15 cellular contexts compared by ENCODE assay signal in the genomic region with DNA sequence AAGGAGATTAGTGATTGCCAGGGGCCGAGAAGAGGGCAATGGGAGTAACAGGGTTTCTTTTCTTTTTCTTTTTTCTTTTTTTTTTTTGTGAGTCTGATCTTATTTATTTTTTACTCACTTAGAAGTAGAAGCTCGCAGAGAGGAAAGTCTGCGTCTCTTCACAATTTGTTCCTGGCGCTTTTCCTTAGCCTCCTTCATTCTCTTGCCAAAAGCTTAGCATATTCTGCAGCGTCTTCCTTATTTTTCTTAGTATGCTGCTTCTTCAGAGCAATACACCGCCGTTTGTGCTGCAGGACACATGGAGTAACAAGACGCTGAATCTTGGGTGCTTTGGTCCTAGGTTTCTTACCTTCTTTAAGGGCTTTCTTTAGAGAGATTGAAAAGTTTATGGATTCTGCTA. TPM values are rescaled to one million over a fixed set of nuclear protein-coding genes. Genes with fewer than 3 reads are reported as not detected.
DNase-seq lines count a peak whose midpoint lies in the region; ATAC-seq and TF ChIP-seq lines count a peak whose summit lies in the region.
"Had no signal": no experiment of that assay in that cellular context is flagged by ENCODE, and none has a peak within 500 bp of the region (broad histone marks: within the 10 kb centered on the region; RNA-seq: fewer than 3 reads in every experiment).

No MANE protein-coding gene starts in this region.

- peak overlapping the region in 1 of 2 donors; percentile 62 for H3K27ac ChIP-seq in testis

- no peak for DNase-seq in Caco-2
- DNase-seq in fibroblast of the aortic adventitia (ENCODE audit: low read depth) = peak; percentile 38
- DNase-seq in mucosa of gallbladder (ENCODE audit: low spot score) = peak; percentile 28
- peak; percentile 52 for DNase-seq in testis
- DNase-seq in MV-4-11 (lab: John Stamatoyannopoulos, UW) = no peak
- DNase-seq in activated CD8-positive, alpha-beta T cell treated with anti-CD3 and anti-CD28 coated beads for 36 hours = no peak
- DNase-seq in H4 (ENCODE audit: low spot score) = no peak
- DNase-seq: BE2C; CD4-positive, alpha-beta memory T cell; DMS153; DMS79 treated with DMSO at 0.1 percent for 48 hours; EL; GDM1 had no signal

- POLR2A ChIA-PET in Caco-2 (lab: Charles Lee) = no interaction called here
- POLR2A ChIA-PET in activated CD8-positive, alpha-beta T cell treated with anti-CD3 and anti-CD28 coated beads for 36 hours (lab: Charles Lee) = interaction anchor here (0.6 kb wide), 1 partner anchor 16 kb away, joined by 3 read pairs; no protein-coding TSS in a partner anchor

- H3K27me3 Mint-ChIP-seq in Caco-2 (ENCODE audit: insufficient read depth, unreplicated experiment) = no peaks in the 10 kb centered on the region
- H3K27me3 Mint-ChIP-seq in activated CD8-positive, alpha-beta T cell treated with anti-CD3 and anti-CD28 coated beads for 36 hours = no peaks in the 10 kb centered on the region
- H3K27me3 Mint-ChIP-seq: CD4-positive, alpha-beta memory T cell had no signal

- H3K27ac Mint-ChIP-seq in Caco-2 (ENCODE audit: unreplicated experiment) = peak overlapping the region; percentile 42
- H3K27ac Mint-ChIP-seq in activated CD8-positive, alpha-beta T cell treated with anti-CD3 and anti-CD28 coated beads for 36 hours = no peak overlapping the region
- H3K27ac Mint-ChIP-seq: CD4-positive, alpha-beta memory T cell had no signal

- peaks cover 13% of the 10 kb centered on the region for H3K4me1 Mint-ChIP-seq in Caco-2 (ENCODE audit: low read depth, unreplicated experiment)
- H3K4me1 Mint-ChIP-seq in activated CD8-positive, alpha-beta T cell treated with anti-CD3 and anti-CD28 coated beads for 36 hours (ENCODE audit: low read depth) = peaks cover 4% of the 10 kb centered on the region
- H3K4me1 Mint-ChIP-seq: CD4-positive, alpha-beta memory T cell had no signal

- no peaks in the 10 kb centered on the region for H3K9me3 Mint-ChIP-seq in Caco-2 (ENCODE audit: unreplicated experiment)
- H3K9me3 Mint-ChIP-seq in activated CD8-positive, alpha-beta T cell treated with anti-CD3 and anti-CD28 coated beads for 36 hours = no peaks in the 10 kb centered on the region
- H3K9me3 Mint-ChIP-seq: CD4-positive, alpha-beta memory T cell had no signal

- 38 to 42% methylated on average over 8 of the region's 8 CpGs for WGBS in testis, 2 donors

- intact Hi-C loops in Caco-2 (cut with micrococcal nuclease; ENCODE audit: unreplicated experiment) (loop anchor here (5.0 kb wide), 1 partner anchor 67 kb away; no protein-coding TSS in a partner anchor), testis (cut with DNase I; ENCODE audit: low total_unique reads) (no loop called here)
- intact Hi-C loops in activated CD8-positive, alpha-beta T cell treated with anti-CD3 and anti-CD28 coated beads for 36 hours (cut with micrococcal nuclease) = no loop called here

- no peak for ATAC-seq in activated CD8-positive, alpha-beta T cell treated with anti-CD3 and anti-CD28 coated beads for 36 hours
- ATAC-seq: HCT116, HepG2 had no signal

- H3K27me3 ChIP-seq in Caco-2 (replicated peaks; ENCODE audit: control insufficient read depth, insufficient read depth, low read length) (no peaks in the 10 kb centered on the region), testis (no peaks in the 10 kb centered on the region)
- H3K27me3 ChIP-seq: BE2C had no signal

- H3K36me3 Mint-ChIP-seq in Caco-2 (ENCODE audit: insufficient read depth, unreplicated experiment) = peaks cover 6% of the 10 kb centered on the region
- H3K36me3 Mint-ChIP-seq in activated CD8-positive, alpha-beta T cell treated with anti-CD3 and anti-CD28 coated beads for 36 hours (ENCODE audit: low read depth) = no peaks in the 10 kb centered on the region
- H3K36me3 Mint-ChIP-seq: CD4-positive, alpha-beta memory T cell had no signal

- CTCF ChIA-PET in Caco-2 (lab: Charles Lee) = no interaction called here
- CTCF ChIA-PET in activated CD8-positive, alpha-beta T cell treated with anti-CD3 and anti-CD28 coated beads for 36 hours (lab: Charles Lee) = no interaction called here

- BruUV-seq in Caco-2 (replicated peaks; lab: Mats Ljungman, UMichigan) = no TSS peak

- no peak overlapping the region for H3K4me3 Mint-ChIP-seq in Caco-2 (ENCODE audit: unreplicated experiment)
- H3K4me3 Mint-ChIP-seq in activated CD8-positive, alpha-beta T cell treated with anti-CD3 and anti-CD28 coated beads for 36 hours = no peak overlapping the region
- H3K4me3 Mint-ChIP-seq: CD4-positive, alpha-beta memory T cell had no signal

- no peak for TF ChIP-seq POLR2A in testis (IDR thresholded peaks at IDR 0.05)

- H3K4me3 ChIP-seq in Caco-2 (ENCODE audit: low read depth, low read length) (no peak overlapping the region), fibroblast of the aortic adventitia (ENCODE audit: low read depth, low read length) (no peak overlapping the region), testis (no peak overlapping the region)

- H3K36me3 ChIP-seq in Caco-2 (ENCODE audit: control insufficient read depth, insufficient read depth, low read length) = no peaks in the 10 kb centered on the region
- no peaks in the 10 kb centered on the region for H3K36me3 ChIP-seq in testis (ENCODE audit: low read depth, missing control alignments)
- H3K36me3 ChIP-seq: BE2C had no signal

- TF ChIP-seq CTCF in Caco-2 (IDR thresholded peaks at IDR 0.05; ENCODE audit: insufficient read depth in 1 of 2, low read depth in 1 of 2, low read length in 1 of 2, severe bottlenecking in 1 of 2, unreplicated experiment in 1 of 2) (no peak), fibroblast of the aortic adventitia (IDR thresholded peaks at IDR 0.05; ENCODE audit: insufficient read depth, low read length) (no peak), testis (IDR thresholded peaks at IDR 0.05) (no peak)
- no peak for TF ChIP-seq CTCF in activated CD8-positive, alpha-beta T cell treated with anti-CD3 and anti-CD28 coated beads for 36 hours (IDR thresholded peaks at IDR 0.05)

- H3K4me1 ChIP-seq in Caco-2 (peaks cover 43% of the 10 kb centered on the region), testis (peaks cover 28% of the 10 kb centered on the region)

- H3K9me3 ChIP-seq in Caco-2 = no peaks in the 10 kb centered on the region
- no peaks in the 10 kb centered on the region for H3K9me3 ChIP-seq in testis
- H3K9me3 ChIP-seq: BE2C had no signal

RNA-seq across cellular contexts. Expression of gene DENND4C, which starts 30.3 kb away (rescaled TPM):
- total RNA-seq in Caco-2 (2022) = 40.1 and 46.9 TPM in 2 replicates
- total RNA-seq in fibroblast of the aortic adventitia (ENCODE audit: low replicate concordance) = 67.5 and 147 TPM in 2 replicates
- 55.6 TPM for total RNA-seq in mucosa of gallbladder
- 100 to 1,000 TPM; 126 to 136 TPM for total RNA-seq in testis
- 28.8 TPM for polyA plus RNA-seq in testis (ENCODE audit: insufficient read depth, low read depth, low replicate concordance)
- 10 to 100 TPM; 17.4 to 18.5 TPM for total RNA-seq in activated CD8-positive, alpha-beta T cell treated with anti-CD3 and anti-CD28 coated beads for 36 hours
- total RNA-seq in H4 (2014; rRNA removed; shearing (Covaris generic)) = 16.5 and 19.3 TPM in 2 replicates

Comparison
In these comparisons a context has a peak if more than half of its experiments do, and no peak if none do; other contexts are left out.
1. DNase-seq: peak in fibroblast of the aortic adventitia (single experiment), mucosa of gallbladder (single experiment) and testis (single experiment); none in Caco-2 (0 of 2), MV-4-11 (single experiment), activated CD8-positive, alpha-beta T cell treated with anti-CD3 and anti-CD28 coated beads for 36 hours (single experiment) and H4 (single experiment).